Comparison of ENCODE assay signal across 8 cellular contexts in the genomic region with DNA sequence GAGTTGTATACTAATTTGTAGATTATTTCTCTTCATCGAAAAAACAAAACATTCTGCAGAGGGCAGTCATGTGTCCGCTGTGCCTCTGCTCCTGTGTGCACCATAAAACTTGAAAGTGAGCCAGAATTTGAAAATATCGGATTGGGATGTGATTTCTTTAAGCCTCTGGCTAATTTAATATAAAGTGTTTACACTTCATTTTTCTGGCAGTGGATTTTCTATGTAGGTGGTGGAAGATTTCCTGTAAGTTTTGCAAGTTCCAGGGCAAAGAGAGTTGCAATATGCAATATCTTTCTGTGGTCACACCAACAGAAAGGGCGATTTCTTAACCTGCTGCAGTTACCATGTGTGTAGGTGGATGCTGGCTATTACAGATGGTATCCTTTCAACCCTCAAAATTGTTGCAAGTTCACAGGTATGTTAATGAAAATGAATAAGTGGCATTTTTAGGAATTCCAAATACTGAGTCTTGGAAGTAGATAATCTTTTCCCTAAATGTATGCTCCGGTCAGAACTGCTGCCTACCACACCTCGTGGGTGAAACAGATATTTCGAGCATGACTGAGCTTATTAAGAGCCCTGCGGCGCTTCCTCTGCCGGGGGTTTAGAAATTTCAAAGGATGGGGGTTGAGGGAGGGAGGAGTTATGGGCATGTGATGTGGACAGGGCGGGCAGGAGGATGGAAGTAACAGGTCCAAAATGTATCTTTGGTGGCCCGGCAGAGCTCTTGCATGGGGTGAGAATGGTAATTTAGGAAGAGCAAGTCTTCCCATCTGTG.
DNase-seq lines count a peak whose midpoint lies in the region; ATAC-seq and TF ChIP-seq lines count a peak whose summit lies in the region.

No MANE protein-coding gene starts in this region.

- TF ChIP-seq CTCF in HEK293 (tag by site-specific recombination; IDR thresholded peaks at IDR 0.05): no peak

- POLR2A ChIA-PET in HEK293 (lab: Yijun Ruan, JAX): interaction anchor here (0.6 to 1.8 kb wide), 5 partner anchors 15 to 30 kb away, joined by 3 to 9 read pairs (median 3); no protein-coding TSS in a partner anchor

- intact Hi-C loops in right cardiac atrium (cut with DNase I): loop anchor here in 1 of 4 donors (10.0 kb wide), 1 partner anchor 191 kb away; no protein-coding TSS in a partner anchor

- no peaks in the 10 kb centered on the region for H3K27me3 ChIP-seq in right cardiac atrium (ENCODE audit: control insufficient read depth, insufficient read depth)

- H3K36me3 ChIP-seq in HEK293 (ENCODE audit: control insufficient read depth in 2 of 2, insufficient read depth in 1 of 2, low read length in 2 of 2): no peaks in the 10 kb centered on the region
- no peaks in the 10 kb centered on the region for H3K36me3 ChIP-seq in SK-N-MC (ENCODE audit: insufficient read depth, low read length)

- H3K4me3 ChIP-seq in HEK293 (ENCODE audit: low read depth, low read length) (peak overlapping the region; percentile 1), SK-N-MC (peak overlapping the region; percentile 75), right cardiac atrium (ENCODE audit: low read length) (no peak overlapping the region)

- WGBS in right cardiac atrium: 51% methylated on average over 12 of the region's 12 CpGs

- DNase-seq in CD1c-positive myeloid dendritic cell (ENCODE audit: extremely low spot score) (peak; percentile 82), SK-N-MC (ENCODE audit: low read depth, low spot score) (no peak), right cardiac atrium (peak in 1 of 3 donors; percentile 46), GM19240 (ENCODE audit: insufficient read length, low spot score) (no peak), SHP77 treated with DMSO at 0.1 percent for 48 hours (lab: John Stamatoyannopoulos, UW) (no peak), nucleus accumbens (lab: John Stamatoyannopoulos, UW) (no peak)

- peak overlapping the region; percentile 18; the same call in 1 of the 2 replicates for H3K27ac ChIP-seq in HEK293 (ENCODE audit: extremely low read depth, low read depth, low read length)
- H3K27ac ChIP-seq in SK-N-MC: peak overlapping the region; percentile 89
- H3K27ac ChIP-seq in right cardiac atrium (ENCODE audit: low read length): peak overlapping the region; percentile 66

- CTCF ChIA-PET in HEK293 (lab: Yijun Ruan, JAX): interaction anchor here (0.6 to 3.5 kb wide), 13 partner anchors 9 to 354 kb away, joined by 3 to 32 read pairs (median 5); no protein-coding TSS in a partner anchor

- no peaks in the 10 kb centered on the region for H3K9me3 ChIP-seq in HEK293 (ENCODE audit: control insufficient read depth, insufficient read depth, low read depth, low read length)
- no peaks in the 10 kb centered on the region for H3K9me3 ChIP-seq in SK-N-MC (ENCODE audit: low read depth, low read length)
- no peaks in the 10 kb centered on the region for H3K9me3 ChIP-seq in right cardiac atrium (ENCODE audit: control insufficient read depth, low read length)

- peaks cover 32% of the 10 kb centered on the region for H3K4me1 ChIP-seq in HEK293 (ENCODE audit: control insufficient read depth, insufficient read depth, low read length)
- peaks cover 15% of the 10 kb centered on the region for H3K4me1 ChIP-seq in right cardiac atrium (ENCODE audit: control insufficient read depth, insufficient read depth, low read length)

- peak overlapping the region; percentile 24 for H3K9ac ChIP-seq in SK-N-MC (ENCODE audit: insufficient read length)

- ATAC-seq in right cardiac atrium (no peak), HG03135 (IDR thresholded peaks at IDR 0.05; ENCODE audit: unreplicated experiment) (no peak)

TF ChIP-seq in HEK293, 187 proteins besides CTCF, POLR2A, EP300 and RAD21 (continues in another document):
- peak; percentile 65 for TF ChIP-seq SP3 (tag by site-specific recombination; IDR thresholded peaks at IDR 0.05)
- TF ChIP-seq ZIC2 (tag by site-specific recombination; IDR thresholded peaks at IDR 0.05): peak; percentile 27; the same call in 1 of the 2 replicates
- TF ChIP-seq SCRT2 (tag by site-specific recombination; IDR thresholded peaks at IDR 0.05): peak; percentile 97
- 0 out of 2 replicates have a peak, but pooled peaks have one; percentile 34 for TF ChIP-seq SP7 (tag by site-specific recombination; IDR thresholded peaks at IDR 0.05)
- 0 out of 2 replicates have a peak, but pooled peaks have one; percentile 23 for TF ChIP-seq ZFP69B (tag by site-specific recombination; IDR thresholded peaks at IDR 0.05)
- TF ChIP-seq ZFHX2 (tag by site-specific recombination; conservative IDR thresholded peaks at IDR 0.05): peak; percentile 74
- TF ChIP-seq, protein P1, sequence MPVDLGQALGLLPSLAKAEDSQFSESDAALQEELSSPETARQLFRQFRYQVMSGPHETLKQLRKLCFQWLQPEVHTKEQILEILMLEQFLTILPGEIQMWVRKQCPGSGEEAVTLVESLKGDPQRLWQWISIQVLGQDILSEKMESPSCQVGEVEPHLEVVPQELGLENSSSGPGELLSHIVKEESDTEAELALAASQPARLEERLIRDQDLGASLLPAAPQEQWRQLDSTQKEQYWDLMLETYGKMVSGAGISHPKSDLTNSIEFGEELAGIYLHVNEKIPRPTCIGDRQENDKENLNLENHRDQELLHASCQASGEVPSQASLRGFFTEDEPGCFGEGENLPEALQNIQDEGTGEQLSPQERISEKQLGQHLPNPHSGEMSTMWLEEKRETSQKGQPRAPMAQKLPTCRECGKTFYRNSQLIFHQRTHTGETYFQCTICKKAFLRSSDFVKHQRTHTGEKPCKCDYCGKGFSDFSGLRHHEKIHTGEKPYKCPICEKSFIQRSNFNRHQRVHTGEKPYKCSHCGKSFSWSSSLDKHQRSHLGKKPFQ (tag by site-specific recombination; IDR thresholded peaks at IDR 0.05): peak; percentile 68
- TF ChIP-seq OVOL3 (tag by site-specific recombination; IDR thresholded peaks at IDR 0.05): no peak
- peak; percentile 78 for TF ChIP-seq ZNF600 (tag by site-specific recombination; IDR thresholded peaks at IDR 0.05)
- TF ChIP-seq OSR2 (tag by site-specific recombination; IDR thresholded peaks at IDR 0.05): 0 out of 2 replicates have a peak, but pooled peaks have one; percentile 8
- TF ChIP-seq ZNF366 (tag by site-specific recombination; conservative IDR thresholded peaks at IDR 0.05): peak; percentile 83
- TF ChIP-seq ZNF561 (tag by site-specific recombination; IDR thresholded peaks at IDR 0.05; ENCODE audit: borderline replicate concordance): peak; percentile 74; the same call in 1 of the 2 replicates
- TF ChIP-seq GLIS1 (tag by site-specific recombination; IDR thresholded peaks at IDR 0.05): peak; percentile 71
- peak; percentile 50 for TF ChIP-seq ZXDB (tag by site-specific recombination; IDR thresholded peaks at IDR 0.05)
- TF ChIP-seq, protein P2, sequence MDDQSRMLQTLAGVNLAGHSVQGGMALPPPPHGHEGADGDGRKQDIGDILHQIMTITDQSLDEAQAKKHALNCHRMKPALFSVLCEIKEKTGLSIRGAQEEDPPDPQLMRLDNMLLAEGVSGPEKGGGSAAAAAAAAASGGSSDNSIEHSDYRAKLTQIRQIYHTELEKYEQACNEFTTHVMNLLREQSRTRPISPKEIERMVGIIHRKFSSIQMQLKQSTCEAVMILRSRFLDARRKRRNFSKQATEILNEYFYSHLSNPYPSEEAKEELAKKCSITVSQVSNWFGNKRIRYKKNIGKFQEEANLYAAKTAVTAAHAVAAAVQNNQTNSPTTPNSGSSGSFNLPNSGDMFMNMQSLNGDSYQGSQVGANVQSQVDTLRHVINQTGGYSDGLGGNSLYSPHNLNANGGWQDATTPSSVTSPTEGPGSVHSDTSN (CRISPR knock-in tag; IDR thresholded peaks at IDR 0.05): no peak
- peak; percentile 37; the same call in 1 of the 2 replicates for TF ChIP-seq KLF1 (tag by site-specific recombination; IDR thresholded peaks at IDR 0.05)
- no peak for TF ChIP-seq GFI1B (tag by site-specific recombination; IDR thresholded peaks at IDR 0.05)
- TF ChIP-seq, protein P3, sequence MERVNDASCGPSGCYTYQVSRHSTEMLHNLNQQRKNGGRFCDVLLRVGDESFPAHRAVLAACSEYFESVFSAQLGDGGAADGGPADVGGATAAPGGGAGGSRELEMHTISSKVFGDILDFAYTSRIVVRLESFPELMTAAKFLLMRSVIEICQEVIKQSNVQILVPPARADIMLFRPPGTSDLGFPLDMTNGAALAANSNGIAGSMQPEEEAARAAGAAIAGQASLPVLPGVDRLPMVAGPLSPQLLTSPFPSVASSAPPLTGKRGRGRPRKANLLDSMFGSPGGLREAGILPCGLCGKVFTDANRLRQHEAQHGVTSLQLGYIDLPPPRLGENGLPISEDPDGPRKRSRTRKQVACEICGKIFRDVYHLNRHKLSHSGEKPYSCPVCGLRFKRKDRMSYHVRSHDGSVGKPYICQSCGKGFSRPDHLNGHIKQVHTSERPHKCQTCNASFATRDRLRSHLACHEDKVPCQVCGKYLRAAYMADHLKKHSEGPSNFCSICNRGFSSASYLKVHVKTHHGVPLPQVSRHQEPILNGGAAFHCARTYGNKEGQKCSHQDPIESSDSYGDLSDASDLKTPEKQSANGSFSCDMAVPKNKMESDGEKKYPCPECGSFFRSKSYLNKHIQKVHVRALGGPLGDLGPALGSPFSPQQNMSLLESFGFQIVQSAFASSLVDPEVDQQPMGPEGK (tag by site-specific recombination; IDR thresholded peaks at IDR 0.05): peak; percentile 82
- TF ChIP-seq TCF7L2 (IDR thresholded peaks at IDR 0.05; ENCODE audit: borderline replicate concordance, low read depth, low read length): peak; percentile 70; the same call in 1 of the 2 replicates
- TF ChIP-seq ZNF621 (tag by site-specific recombination; IDR thresholded peaks at IDR 0.05): no peak
- TF ChIP-seq ZNF341 (tag by site-specific recombination; IDR thresholded peaks at IDR 0.05; ENCODE audit: low read depth): peak; percentile 93
- TF ChIP-seq SCRT1 (tag by site-specific recombination; IDR thresholded peaks at IDR 0.05; ENCODE audit: borderline replicate concordance): peak; percentile 84
- TF ChIP-seq, protein P4, sequence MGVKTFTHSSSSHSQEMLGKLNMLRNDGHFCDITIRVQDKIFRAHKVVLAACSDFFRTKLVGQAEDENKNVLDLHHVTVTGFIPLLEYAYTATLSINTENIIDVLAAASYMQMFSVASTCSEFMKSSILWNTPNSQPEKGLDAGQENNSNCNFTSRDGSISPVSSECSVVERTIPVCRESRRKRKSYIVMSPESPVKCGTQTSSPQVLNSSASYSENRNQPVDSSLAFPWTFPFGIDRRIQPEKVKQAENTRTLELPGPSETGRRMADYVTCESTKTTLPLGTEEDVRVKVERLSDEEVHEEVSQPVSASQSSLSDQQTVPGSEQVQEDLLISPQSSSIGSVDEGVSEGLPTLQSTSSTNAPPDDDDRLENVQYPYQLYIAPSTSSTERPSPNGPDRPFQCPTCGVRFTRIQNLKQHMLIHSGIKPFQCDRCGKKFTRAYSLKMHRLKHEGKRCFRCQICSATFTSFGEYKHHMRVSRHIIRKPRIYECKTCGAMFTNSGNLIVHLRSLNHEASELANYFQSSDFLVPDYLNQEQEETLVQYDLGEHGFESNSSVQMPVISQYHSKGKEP (tag by site-specific recombination; IDR thresholded peaks at IDR 0.05): peak; percentile 73
- peak; percentile 58 for TF ChIP-seq KLF10 (tag by site-specific recombination; IDR thresholded peaks at IDR 0.05)

Comparison
In these comparisons a context has a peak if more than half of its experiments do, and no peak if none do; other contexts are left out.
1. H3K27ac ChIP-seq: peak in every context shown above with its lines; median percentile 89 in SK-N-MC; 66 in right cardiac atrium; 18 in HEK293.